13 cellular contexts compared by ENCODE assay signal in genomic region chr6:112231609-112232060, GRCh38. TPM values are rescaled to one million over a fixed set of nuclear protein-coding genes. Genes with fewer than 3 reads are reported as not detected.
A peak's percentile ranks its signal among the peaks of the same experiment; 100 is the strongest.
DNase-seq lines count a peak whose midpoint lies in the region; TF ChIP-seq lines count a peak whose summit lies in the region.
"Had no signal": no experiment of that assay in that cellular context is flagged by ENCODE, and none has a peak within 500 bp of the region (broad histone marks: within the 10 kb centered on the region; RNA-seq: fewer than 3 reads in every experiment).

No MANE protein-coding gene starts in this region.

- H3K4me1 Mint-ChIP-seq in chondrocyte (ENCODE audit: low read depth) = peaks cover 53% of the 10 kb centered on the region
- H3K4me1 Mint-ChIP-seq in nephron progenitor cell = peaks cover 44% of the 10 kb centered on the region
- H3K4me1 Mint-ChIP-seq: neural progenitor cell had no signal

- H3K27ac Mint-ChIP-seq in chondrocyte (ENCODE audit: unreplicated experiment) (peak overlapping the region; percentile 52), nephron progenitor cell (peak overlapping the region; percentile 55)
- H3K27ac Mint-ChIP-seq: activated naive CD8-positive, alpha-beta T cell; CD4-positive, alpha-beta memory T cell; H9; neural progenitor cell had no signal

- DNase-seq in DMS153 (lab: John Stamatoyannopoulos, UW) = peak; percentile 89
- peak; percentile 73 for DNase-seq in NCI-H1694 treated with DMSO at 0.1 percent for 48 hours (lab: John Stamatoyannopoulos, UW)
- DNase-seq in chondrocyte (ENCODE audit: low spot score) = no peak
- no peak for DNase-seq in nephron progenitor cell
- no peak for DNase-seq in NCI-H1930 (lab: John Stamatoyannopoulos, UW)
- DNase-seq in posterior cingulate gyrus = no peak
- no peak for DNase-seq in Kasumi-1 (lab: John Stamatoyannopoulos, UW)
- DNase-seq in NCI-H226 = no peak
- DNase-seq: CD4-positive, alpha-beta memory T cell; H9 had no signal

- H3K9me3 Mint-ChIP-seq in chondrocyte (ENCODE audit: low read depth) (no peaks in the 10 kb centered on the region), nephron progenitor cell (no peaks in the 10 kb centered on the region)
- H3K9me3 Mint-ChIP-seq: neural progenitor cell had no signal

- H3K36me3 Mint-ChIP-seq in chondrocyte (ENCODE audit: low read depth) (peaks cover 2% of the 10 kb centered on the region), nephron progenitor cell (ENCODE audit: low read depth) (peaks cover 16% of the 10 kb centered on the region)
- H3K36me3 Mint-ChIP-seq: activated naive CD8-positive, alpha-beta T cell; CD4-positive, alpha-beta memory T cell; neural progenitor cell had no signal

- H3K4me3 Mint-ChIP-seq in chondrocyte (ENCODE audit: unreplicated experiment) (no peak overlapping the region), nephron progenitor cell (no peak overlapping the region)
- H3K4me3 Mint-ChIP-seq: activated naive CD8-positive, alpha-beta T cell; CD4-positive, alpha-beta memory T cell; H9; neural progenitor cell had no signal

- H3K27me3 Mint-ChIP-seq in chondrocyte (ENCODE audit: low read depth) (no peaks in the 10 kb centered on the region), nephron progenitor cell (ENCODE audit: low read depth, poor library complexity) (peaks cover 4% of the 10 kb centered on the region)

- TF ChIP-seq CTCF in chondrocyte (IDR thresholded peaks at IDR 0.05) (no peak), nephron progenitor cell (IDR thresholded peaks at IDR 0.05) (no peak)

- intact Hi-C loops in posterior cingulate gyrus (cut with DNase I) = no loop called here

RNA-seq across cellular contexts. Expression of gene LAMA4, which starts 22.7 kb away (rescaled TPM):
- total RNA-seq in chondrocyte = 55.2 to 115 TPM (median 102 TPM) in 3 replicates
- total RNA-seq: CD4-positive, alpha-beta memory T cell; OCI-LY7 had no signal

Comparison
In these comparisons a context has a peak if more than half of its experiments do, and no peak if none do; other contexts are left out.
1. DNase-seq: peak in DMS153 (single experiment) and NCI-H1694 treated with DMSO at 0.1 percent for 48 hours (single experiment); none in chondrocyte (single experiment), nephron progenitor cell (single experiment), NCI-H1930 (0 of 2), posterior cingulate gyrus (0 of 10), Kasumi-1 (0 of 2) and NCI-H226 (single experiment).